Comparison of ENCODE assay signal across 8 cellular contexts in the genomic region with DNA sequence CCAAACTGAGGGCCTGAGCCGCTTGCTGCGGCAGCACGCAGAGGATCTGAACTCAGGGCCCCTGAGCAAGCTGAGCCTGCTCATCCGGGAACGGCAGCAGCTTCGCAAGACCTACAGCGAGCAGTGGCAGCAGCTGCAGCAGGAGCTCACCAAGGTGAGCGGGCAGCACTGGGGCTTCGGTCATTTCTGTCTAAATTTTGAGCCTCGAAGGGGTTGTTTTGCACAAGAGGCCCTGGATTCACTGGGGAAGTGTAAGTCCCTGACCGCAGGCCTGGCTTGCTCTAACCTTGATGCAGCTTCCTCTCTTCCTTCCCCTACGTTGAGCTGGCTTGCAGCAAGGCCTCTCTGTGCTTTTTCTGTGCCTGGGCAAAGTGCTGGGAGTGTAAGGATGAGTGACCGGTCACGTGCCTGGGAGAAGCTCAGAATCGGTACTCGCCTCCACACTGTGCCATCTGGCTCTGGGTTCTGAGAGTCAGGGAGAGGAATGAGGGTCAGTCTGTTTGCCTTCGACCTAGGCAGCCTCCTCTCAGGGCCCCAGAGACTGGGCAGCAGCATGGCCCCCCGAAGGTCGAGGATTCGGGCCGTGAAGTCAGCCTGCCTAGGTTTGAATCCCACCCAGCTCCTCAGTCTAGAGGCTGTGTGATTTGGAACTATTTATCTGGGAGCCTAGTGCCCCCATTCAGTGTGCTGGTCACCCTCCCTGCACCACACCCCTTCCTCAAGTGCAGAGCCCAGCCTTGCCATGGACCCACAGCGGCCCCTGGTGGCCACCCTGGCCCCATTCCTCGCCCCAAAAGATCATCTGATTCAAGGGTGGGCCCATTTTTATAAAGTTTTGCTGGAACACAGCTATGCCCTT. TPM values are rescaled to one million over a fixed set of nuclear protein-coding genes. Genes with fewer than 3 reads are reported as not detected.
DNase-seq lines count a peak whose midpoint lies in the region; ATAC-seq and TF ChIP-seq lines count a peak whose summit lies in the region.

No MANE protein-coding gene starts in this region.

- WGBS in lung, 2 donors = 17 to 37% methylated on average over 23 of the region's 23 CpGs

- no peaks in the 10 kb centered on the region for H3K9me3 Mint-ChIP-seq in dendritic cell treated with granulocyte-macrophage colony-stimulating factor and Interleukin-4, amounts not matched to agents 40 ng/mL and 50 ng/mL, for 4 days

- peak overlapping the region; percentile 89 to 90 for H3K27ac ChIP-seq in lung (ENCODE audit: low read depth in 1 of 2, low read length in 1 of 2)

- H3K4me1 ChIP-seq in lung (ENCODE audit: control insufficient read depth in 2 of 2, insufficient read depth in 2 of 2, low read length in 2 of 2) = peaks cover 0 to 11% of the 10 kb centered on the region in 2 donors

- no peaks in the 10 kb centered on the region for H3K27me3 ChIP-seq in lung (ENCODE audit: control insufficient read depth, insufficient read depth)

- intact Hi-C loops in dendritic cell treated with granulocyte-macrophage colony-stimulating factor and Interleukin-4, amounts not matched to agents 40 ng/mL and 50 ng/mL, for 4 days (cut with micrococcal nuclease) = loop anchor here (1.0 to 10.0 kb wide), 3 partner anchors 49 to 237 kb away; a partner anchor contains a TSS

- ATAC-seq in GM21825 (IDR thresholded peaks at IDR 0.05; ENCODE audit: unreplicated experiment) (peak; percentile 37), lung (ENCODE audit: insufficient read depth, low FRiP score) (peak; percentile 75), HG02884 (IDR thresholded peaks at IDR 0.05; ENCODE audit: unreplicated experiment) (no peak)

- H3K36me3 ChIP-seq in lung (ENCODE audit: control insufficient read depth in 2 of 2, insufficient read depth in 2 of 2, low read length in 2 of 2) = peaks cover 7 to 42% of the 10 kb centered on the region in 2 donors

- H3K4me3 ChIP-seq in lung = peak overlapping the region; percentile 73

- DNase-seq in COR-L47 (lab: John Stamatoyannopoulos, UW) (peak; percentile 59), NCI-H524 (lab: John Stamatoyannopoulos, UW) (peak; percentile 70 to 85), lung (ENCODE audit: low spot score) (peak; percentile 81)
- DNase-seq in activated CD4-positive, alpha-beta T cell treated with anti-CD3 and anti-CD28 coated beads, Interleukin-2, amount 50 U/mL, for 4 hours = peak; percentile 76 to 79
- peak; percentile 69 for DNase-seq in stimulated activated CD8-positive, alpha-beta memory T cell treated with anti-CD3 and anti-CD28 coated beads, Interleukin-12 subunit alpha, Interleukin-12 subunit beta, amount 100 ng/mL, for 1 hour (ENCODE audit: low read depth)

- H3K36me3 Mint-ChIP-seq in dendritic cell treated with granulocyte-macrophage colony-stimulating factor and Interleukin-4, amounts not matched to agents 40 ng/mL and 50 ng/mL, for 4 days (ENCODE audit: low read depth) = peaks cover 93% of the 10 kb centered on the region

- peak overlapping the region; percentile 95 for H3K27ac Mint-ChIP-seq in dendritic cell treated with granulocyte-macrophage colony-stimulating factor and Interleukin-4, amounts not matched to agents 40 ng/mL and 50 ng/mL, for 4 days

- no peaks in the 10 kb centered on the region for H3K27me3 Mint-ChIP-seq in dendritic cell treated with granulocyte-macrophage colony-stimulating factor and Interleukin-4, amounts not matched to agents 40 ng/mL and 50 ng/mL, for 4 days

- H3K4me3 Mint-ChIP-seq in dendritic cell treated with granulocyte-macrophage colony-stimulating factor and Interleukin-4, amounts not matched to agents 40 ng/mL and 50 ng/mL, for 4 days = peak overlapping the region; percentile 98

- TF ChIP-seq CTCF in lung (IDR thresholded peaks at IDR 0.05; ENCODE audit: control extremely low read depth, extremely low read depth) = peak; percentile 99

- no peaks in the 10 kb centered on the region for H3K9me3 ChIP-seq in lung (ENCODE audit: control insufficient read depth in 2 of 2, insufficient read depth in 1 of 2, low read length in 1 of 2)

- H3K4me1 Mint-ChIP-seq in dendritic cell treated with granulocyte-macrophage colony-stimulating factor and Interleukin-4, amounts not matched to agents 40 ng/mL and 50 ng/mL, for 4 days (ENCODE audit: low read depth) = peaks cover 91% of the 10 kb centered on the region

RNA-seq across cellular contexts. Expression of a gene that starts 1.4 kb away (rescaled TPM):
- 10 to 100 TPM; 48.1 to 62.9 TPM for total RNA-seq in lung
- polyA plus RNA-seq in lung = 100 to 1,000 TPM in 1 of 2 donors, 10 to 100 TPM in 1; 25.7 to 104 TPM

RNA-seq across cellular contexts. Expression of a gene that starts 17.3 kb away (rescaled TPM):
- 100 to 1,000 TPM in 1 of 2 donors, 10 to 100 TPM in 1; 57.1 to 113 TPM for total RNA-seq in lung
- polyA plus RNA-seq in lung = 100 to 1,000 TPM in 1 of 2 donors, 10 to 100 TPM in 1; 71.2 to 159 TPM

RNA-seq across cellular contexts. Expression of a gene that starts 17.4 kb away (rescaled TPM):
- total RNA-seq in lung = 10 to 100 TPM; 34.1 to 80.6 TPM
- 10 to 100 TPM; 39.7 to 82.9 TPM for polyA plus RNA-seq in lung

RNA-seq across cellular contexts. Expression of a gene that starts 46.7 kb away (rescaled TPM):
- total RNA-seq in lung = 10 to 100 TPM; 12.7 to 16.9 TPM
- 10 to 100 TPM; 16.0 to 19.6 TPM for polyA plus RNA-seq in lung

RNA-seq across cellular contexts. Expression of a gene that starts 49.4 kb away (rescaled TPM):
- 10 to 100 TPM; 58.7 to 59.6 TPM for total RNA-seq in lung
- 10 to 100 TPM; 34.4 to 47.9 TPM for polyA plus RNA-seq in lung
